In the genomic region with DNA sequence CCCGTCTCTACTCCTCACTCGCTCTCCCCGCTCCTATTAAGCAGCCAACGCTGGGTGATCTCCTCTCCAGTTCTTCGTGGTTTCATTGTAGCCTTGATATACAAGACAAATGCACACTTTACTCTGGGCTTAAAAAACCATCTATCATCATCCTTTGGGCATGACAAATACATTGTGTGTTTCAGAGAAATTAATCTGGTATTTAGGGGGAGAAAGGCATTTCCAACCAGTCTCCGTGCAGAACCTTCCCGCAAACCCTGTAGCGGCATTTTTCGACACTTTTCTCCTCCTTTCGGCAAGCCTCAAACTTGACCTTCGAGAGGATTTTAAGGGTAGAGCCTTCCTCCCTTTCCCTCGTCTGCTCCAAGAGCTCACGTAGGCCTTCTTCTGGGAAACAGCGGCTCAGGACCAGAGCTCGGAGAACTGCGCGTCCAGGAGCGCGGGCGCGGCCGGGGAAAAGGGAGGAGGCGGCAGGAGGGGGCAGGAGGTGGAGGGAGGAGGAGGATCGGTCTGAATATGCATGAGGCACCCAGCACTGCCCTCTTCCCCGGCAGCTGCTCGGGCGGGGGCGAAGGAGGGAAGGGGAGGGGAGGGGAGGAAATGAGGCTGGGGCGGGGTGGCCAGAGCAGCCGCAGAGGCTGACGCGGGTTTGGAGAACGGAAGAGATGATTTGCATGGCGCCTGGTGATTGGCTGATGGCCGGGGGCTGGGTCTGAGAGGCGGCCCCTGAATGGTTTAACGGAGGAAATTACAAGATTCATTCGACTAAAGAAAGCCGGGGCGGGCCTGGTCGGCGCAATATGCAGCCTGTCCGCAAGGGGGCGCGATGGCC, we compare ENCODE assay signal across 8 cellular contexts.
DNase-seq lines count a peak whose midpoint lies in the region; ATAC-seq and TF ChIP-seq lines count a peak whose summit lies in the region.

No MANE protein-coding gene starts in this region.

- H3K27ac ChIP-seq in SK-N-SH (ENCODE audit: low read depth in 2 of 2, low read length in 1 of 2) (no peak overlapping the region; a peak in 1 of 4 replicates), ovary (peak overlapping the region in 1 of 2 donors; percentile 66), thymus (ENCODE audit: low read depth) (no peak overlapping the region)

- no peak overlapping the region for H3K4me3 Mint-ChIP-seq in activated naive CD8-positive, alpha-beta T cell treated with anti-CD3 and anti-CD28 coated beads, Interleukin-2, amount 10 ng/mL, durations not matched to agents 7 days and 5 days

- TF ChIP-seq CTCF in GM12864 (IDR thresholded peaks at IDR 0.05; ENCODE audit: low read depth, low read length, missing control alignments) (peak; percentile 64), SK-N-SH (IDR thresholded peaks at IDR 0.05) (peak; percentile 67), ovary (IDR thresholded peaks at IDR 0.05) (peak; percentile 45 to 76 (median 46))

- peak; percentile 69 for DNase-seq in GM12864 (ENCODE audit: low read depth)
- peak; percentile 97 for DNase-seq in NCI-H1092 treated with DMSO at 0.1 percent for 48 hours (lab: John Stamatoyannopoulos, UW)
- DNase-seq in SK-N-SH = peak; percentile 90
- peak; percentile 94 for DNase-seq in activated naive CD8-positive, alpha-beta T cell treated with anti-CD3 and anti-CD28 coated beads, Interleukin-2, amount 10 ng/mL, durations not matched to agents 7 days and 5 days
- DNase-seq in Right ventricle myocardium superior = peak; percentile 97
- peak; percentile 97 to 99 (median 98) for DNase-seq in ovary

- H3K4me1 ChIP-seq in SK-N-SH (ENCODE audit: control insufficient read depth in 1 of 2, insufficient read depth in 2 of 2, low read depth in 1 of 2, low read length in 1 of 2) (peaks cover 0 to 11% of the 10 kb centered on the region in 2 experiments; a peak in 1 of 4 replicates), ovary (ENCODE audit: insufficient read depth) (peaks cover 1% of the 10 kb centered on the region), thymus (ENCODE audit: control insufficient read depth, insufficient read depth, low read length) (no peaks in the 10 kb centered on the region)

- CTCF ChIA-PET in SK-N-SH (lab: Yijun Ruan, JAX) = interaction anchor here (0.6 to 2.4 kb wide), 3 partner anchors 52 to 847 kb away, joined by 3 to 6 read pairs (median 5); no protein-coding TSS in a partner anchor

- H3K9me3 ChIP-seq in SK-N-SH = no peaks in the 10 kb centered on the region
- H3K9me3 ChIP-seq in ovary = no peaks in the 10 kb centered on the region
- peaks cover 3% of the 10 kb centered on the region for H3K9me3 ChIP-seq in thymus (ENCODE audit: control insufficient read depth)

- H3K4me3 ChIP-seq in GM12864 (ENCODE audit: low read depth, low read length) = peak overlapping the region; percentile 54
- peak overlapping the region; percentile 55 to 64 for H3K4me3 ChIP-seq in SK-N-SH (ENCODE audit: low read depth in 2 of 2, low read length in 1 of 2)
- H3K4me3 ChIP-seq in ovary = peak overlapping the region; percentile 46
- H3K4me3 ChIP-seq in thymus (ENCODE audit: low read length) = peak overlapping the region; percentile 29

- intact Hi-C loops in Right ventricle myocardium superior (cut with DNase I) (loop anchor here (10.0 kb wide), 1 partner anchor 114 kb away; no protein-coding TSS in a partner anchor), ovary (cut with DNase I) (loop anchor here in 2 of 4 donors (5.0 to 10.0 kb wide), 3 partner anchors 134 to 691 kb away; no protein-coding TSS in a partner anchor)

- H3K9ac ChIP-seq in SK-N-SH = no peak overlapping the region; the same call in 1 of the 2 replicates

- peak; percentile 91 for ATAC-seq in HG02678 (IDR thresholded peaks at IDR 0.05; ENCODE audit: unreplicated experiment)
- ATAC-seq in activated naive CD8-positive, alpha-beta T cell treated with anti-CD3 and anti-CD28 coated beads, Interleukin-2, amount 10 ng/mL, durations not matched to agents 7 days and 5 days (ENCODE audit: low read depth) = peak; percentile 94
- peak; percentile 97 for ATAC-seq in Right ventricle myocardium superior (ENCODE audit: poor library complexity)

- TF ChIP-seq EP300 in SK-N-SH (IDR thresholded peaks at IDR 0.05; ENCODE audit: borderline replicate concordance in 1 of 2, low read depth in 1 of 2, low read length in 1 of 2) (no peak), ovary (IDR thresholded peaks at IDR 0.05) (no peak)

- H3K36me3 Mint-ChIP-seq in activated naive CD8-positive, alpha-beta T cell treated with anti-CD3 and anti-CD28 coated beads, Interleukin-2, amount 10 ng/mL, durations not matched to agents 7 days and 5 days = peaks cover 2% of the 10 kb centered on the region

- peak; percentile 59 for TF ChIP-seq RAD21 in SK-N-SH (IDR thresholded peaks at IDR 0.05; ENCODE audit: low read length)

- no peak overlapping the region for H3K27ac Mint-ChIP-seq in activated naive CD8-positive, alpha-beta T cell treated with anti-CD3 and anti-CD28 coated beads, Interleukin-2, amount 10 ng/mL, durations not matched to agents 7 days and 5 days

- peak overlapping the region; percentile 94 for H3K4me2 ChIP-seq in SK-N-SH

- no peaks in the 10 kb centered on the region for H3K9me3 Mint-ChIP-seq in activated naive CD8-positive, alpha-beta T cell treated with anti-CD3 and anti-CD28 coated beads, Interleukin-2, amount 10 ng/mL, durations not matched to agents 7 days and 5 days

- TF ChIP-seq POLR2A in ovary (IDR thresholded peaks at IDR 0.05) = peak; percentile 54

- H3K36me3 ChIP-seq in SK-N-SH (replicated peaks in 1 of 2; ENCODE audit: control insufficient read depth in 1 of 2, insufficient read depth in 2 of 2, low read length in 1 of 2) (no peaks in the 10 kb centered on the region), ovary (no peaks in the 10 kb centered on the region), thymus (ENCODE audit: control insufficient read depth, insufficient read depth) (no peaks in the 10 kb centered on the region)

- H3K27me3 Mint-ChIP-seq in activated naive CD8-positive, alpha-beta T cell treated with anti-CD3 and anti-CD28 coated beads, Interleukin-2, amount 10 ng/mL, durations not matched to agents 7 days and 5 days = peaks cover 9% of the 10 kb centered on the region

- POLR2A ChIA-PET in SK-N-SH (lab: Yijun Ruan, JAX) = no interaction called here
- POLR2A ChIA-PET in activated naive CD8-positive, alpha-beta T cell treated with anti-CD3 and anti-CD28 coated beads, Interleukin-2, amount 10 ng/mL, durations not matched to agents 7 days and 5 days (lab: Charles Lee) = no interaction called here

- H3K79me2 ChIP-seq in SK-N-SH (ENCODE audit: insufficient read depth) = no peaks in the 10 kb centered on the region

- H3K4me1 Mint-ChIP-seq in activated naive CD8-positive, alpha-beta T cell treated with anti-CD3 and anti-CD28 coated beads, Interleukin-2, amount 10 ng/mL, durations not matched to agents 7 days and 5 days = peaks cover 22% of the 10 kb centered on the region

- H2AFZ ChIP-seq in SK-N-SH (ENCODE audit: low read depth) = peak overlapping the region; percentile 92

- no peaks in the 10 kb centered on the region for H3K9me2 ChIP-seq in SK-N-SH

- H4K20me1 ChIP-seq in SK-N-SH (ENCODE audit: insufficient read depth) = no peaks in the 10 kb centered on the region

- no peaks in the 10 kb centered on the region for H3F3A ChIP-seq in SK-N-SH (replicated peaks; ENCODE audit: insufficient read depth)

- WGBS in SK-N-SH (ENCODE audit: low lambda C conversion rate) = 2% methylated on average over 43 of the region's 45 CpGs
- 1% methylated on average over 43 to 45 of the region's 45 CpGs for WGBS in ovary, 3 donors
- 3% methylated on average over 45 of the region's 45 CpGs for WGBS in thymus

- H3K27me3 ChIP-seq in SK-N-SH (ENCODE audit: insufficient read depth) (peaks cover 54% of the 10 kb centered on the region), ovary (no peaks in the 10 kb centered on the region), thymus (ENCODE audit: control insufficient read depth, insufficient read depth) (peaks cover 58% of the 10 kb centered on the region)

TF ChIP-seq in SK-N-SH, 30 proteins besides CTCF, POLR2A, EP300 and RAD21:
- TF ChIP-seq SMC3 (IDR thresholded peaks at IDR 0.05; ENCODE audit: low read depth, low read length) (peak; percentile 56), CHD2 (IDR thresholded peaks at IDR 0.05; ENCODE audit: low read length, partially characterized antibody) (peak; percentile 27), RCOR1 (IDR thresholded peaks at IDR 0.05; ENCODE audit: low read length) (peak; percentile 35; the same call in 1 of the 2 replicates), JUND (IDR thresholded peaks at IDR 0.05) (no peak), RFX5 (IDR thresholded peaks at IDR 0.05; ENCODE audit: low read length) (peak; percentile 31; the same call in 1 of the 2 replicates), YY1 (IDR thresholded peaks at IDR 0.05; ENCODE audit: low read depth) (no peak), TCF12 (IDR thresholded peaks at IDR 0.05) (0 out of 2 replicates have a peak, but pooled peaks have one; percentile 4)
- TF ChIP-seq, protein P1, sequence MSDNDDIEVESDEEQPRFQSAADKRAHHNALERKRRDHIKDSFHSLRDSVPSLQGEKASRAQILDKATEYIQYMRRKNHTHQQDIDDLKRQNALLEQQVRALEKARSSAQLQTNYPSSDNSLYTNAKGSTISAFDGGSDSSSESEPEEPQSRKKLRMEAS (IDR thresholded peaks at IDR 0.05; ENCODE audit: low read depth) = 0 out of 2 replicates have a peak, but pooled peaks have one; percentile 10
